In the genomic region with DNA sequence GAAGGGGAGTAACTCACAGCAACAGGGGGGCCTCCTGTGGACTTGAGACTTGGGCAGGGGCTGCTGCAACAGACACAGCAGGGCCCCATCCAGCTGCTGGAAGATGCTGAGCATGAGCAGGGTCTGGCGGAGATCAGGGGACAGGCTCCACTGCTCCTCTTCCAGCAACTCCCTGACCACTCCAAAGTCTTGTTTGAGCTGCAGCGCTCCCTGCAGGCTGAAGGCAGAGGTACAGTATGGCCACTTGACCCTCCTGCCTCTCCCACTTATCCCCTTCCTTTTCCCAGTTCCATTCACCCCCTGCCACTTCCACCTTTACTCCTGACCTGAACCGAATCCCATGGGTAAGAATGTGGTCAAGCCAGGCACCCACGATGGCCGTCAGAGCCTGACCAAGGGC, we compare ENCODE assay signal across 13 cellular contexts. TPM values are rescaled to one million over a fixed set of nuclear protein-coding genes. Genes with fewer than 3 reads are reported as not detected.
DNase-seq lines count a peak whose midpoint lies in the region; ATAC-seq, FAIRE-seq and TF ChIP-seq lines count a peak whose summit lies in the region.
"Had no signal": no experiment of that assay in that cellular context is flagged by ENCODE, and none has a peak within 500 bp of the region (broad histone marks: within the 10 kb centered on the region; RNA-seq: fewer than 3 reads in every experiment).

No MANE protein-coding gene starts in this region.

- no peak overlapping the region for H3K4me3 Mint-ChIP-seq in activated T-cell treated with anti-CD3 and anti-CD28 coated beads, Interleukin-2, amount 50 U/mL, for 4 hours

- peaks cover 10% of the 10 kb centered on the region for H3K79me2 ChIP-seq in GM12878 (ENCODE audit: control insufficient read depth, insufficient read depth, low read length)

- H3K27me3 Mint-ChIP-seq in activated T-cell treated with anti-CD3 and anti-CD28 coated beads, Interleukin-2, amount 50 U/mL, for 4 hours (ENCODE audit: low read depth), result no peaks in the 10 kb centered on the region

- H3K36me3 ChIP-seq in GM12878 (ENCODE audit: control insufficient read depth in 2 of 2, insufficient read depth in 2 of 2, low read length in 1 of 2), result peaks cover 0 to 3% of the 10 kb centered on the region in 2 experiments; a peak in 2 of 4 replicates

- TF ChIP-seq CTCF in GM13977 (IDR thresholded peaks at IDR 0.05; ENCODE audit: extremely low read depth, insufficient read depth, missing control alignments) (peak; percentile 46), GM12878 (IDR thresholded peaks at IDR 0.05 in 2 of 3, conservative IDR thresholded peaks at IDR 0.05 in 1 of 3; ENCODE audit: control insufficient read depth in 2 of 3, extremely low read depth in 1 of 3, insufficient read depth in 1 of 3, low read depth in 3 of 3, low read length in 3 of 3) (peak; percentile 33 to 40 (median 35); a peak in 2 of 6 replicates)

- 0 out of 2 replicates have a peak, but pooled peaks cover 6% of the 10 kb centered on the region for H3K4me1 ChIP-seq in GM12878 (ENCODE audit: control insufficient read depth, insufficient read depth, low read length)

- peaks cover 21% of the 10 kb centered on the region for H3K4me1 Mint-ChIP-seq in activated T-cell treated with anti-CD3 and anti-CD28 coated beads, Interleukin-2, amount 50 U/mL, for 4 hours (ENCODE audit: low read depth)

- 93% methylated on average over 5 of the region's 5 CpGs for WGBS in GM12878 (ENCODE audit: insufficient coverage, insufficient replicate concordance, low lambda C conversion rate, missing lambda C conversion rate)

- no peaks in the 10 kb centered on the region for H3K27me3 ChIP-seq in GM12878 (replicated peaks in 1 of 2; ENCODE audit: control insufficient read depth in 2 of 2, insufficient read depth in 2 of 2, low read length in 1 of 2)

- DNase-seq in COLO668 (lab: John Stamatoyannopoulos, UW; ENCODE audit: unreplicated experiment) (peak; percentile 15), GM13977 (ENCODE audit: low spot score) (no peak), GM12878 (ENCODE audit: low read depth, low spot score) (no peak), lung microvascular endothelial cell (ENCODE audit: low read depth in 2 of 2) (peak; percentile 25 to 27), pons (ENCODE audit: low spot score) (no peak)
- DNase-seq in activated T-cell treated with anti-CD3 and anti-CD28 coated beads, Interleukin-2, amount 50 U/mL, for 4 hours, result no peak
- DNase-seq: activated CD4-positive, CD25-positive, alpha-beta regulatory T cell treated with anti-CD3 and anti-CD28 coated beads, Interleukin-2, amount 50 U/mL, for 72 hours; activated gamma-delta T cell; DMS79; NCI-H1092 treated with DMSO at 0.1 percent for 48 hours; small intestine had no signal

- no peak for FAIRE-seq in GM12878 (lab: Jason Lieb, UNC)
- FAIRE-seq: small intestine had no signal

- no peak overlapping the region for H3K4me3 ChIP-seq in GM12878

- no peaks in the 10 kb centered on the region for H3K9me3 Mint-ChIP-seq in activated T-cell treated with anti-CD3 and anti-CD28 coated beads, Interleukin-2, amount 50 U/mL, for 4 hours

- no peak overlapping the region for H3K27ac ChIP-seq in GM12878 (ENCODE audit: control insufficient read depth, insufficient read depth)

- CTCF ChIA-PET in GM12878 (lab: Yijun Ruan, JAX), result interaction anchor here (0.9 to 2.6 kb wide), 11 partner anchors 8 to 226 kb away, joined by 3 to 10 read pairs (median 3); a partner anchor contains a TSS

- TF ChIP-seq RAD21 in GM12878 (IDR thresholded peaks at IDR 0.05; ENCODE audit: insufficient read depth, low read depth, low read length), result no peak

- RAD21 ChIA-PET in GM12878 (lab: Charles Lee; ENCODE audit: unreplicated experiment), result interaction anchor here (1.0 to 1.5 kb wide), 3 partner anchors 16 to 225 kb away, joined by 3 to 4 read pairs (median 4); a partner anchor contains a TSS

- no peak for ATAC-seq in GM12878
- no peak for ATAC-seq in HG03045 (IDR thresholded peaks at IDR 0.05; ENCODE audit: unreplicated experiment)
- ATAC-seq in activated T-cell treated with anti-CD3 and anti-CD28 coated beads, Interleukin-2, amount 50 U/mL, for 4 hours, result no peak
- no peak for ATAC-seq in GM21528 (IDR thresholded peaks at IDR 0.05; ENCODE audit: low FRiP score, unreplicated experiment)

- H4K20me1 ChIP-seq in GM12878 (ENCODE audit: control insufficient read depth, insufficient read depth), result no peaks in the 10 kb centered on the region

- in situ Hi-C loops in GM13977 (cut with MboI; ENCODE audit: low pct_unique_long_range_greater_than_20kb, low sequenced_read_pairs, unreplicated experiment) (loop anchor here (25.0 kb wide), 1 partner anchor 112 kb away; no protein-coding TSS in a partner anchor), GM12878 (cut with MboI) (no loop called here)

- no peak for TF ChIP-seq EP300 in GM12878 (IDR thresholded peaks at IDR 0.05; ENCODE audit: borderline replicate concordance in 1 of 2, control insufficient read depth in 1 of 2, low read depth in 2 of 2, low read length in 2 of 2)

- SMC1A ChIA-PET in GM12878 (lab: Charles Lee; ENCODE audit: uncharacterized antibody, unreplicated experiment), result interaction anchor here (0.6 to 1.4 kb wide), 4 partner anchors 8 to 152 kb away, joined by 3 to 4 read pairs (median 3); no protein-coding TSS in a partner anchor

- TF ChIP-seq POLR2A in GM12878 (IDR thresholded peaks at IDR 0.05; ENCODE audit: low read depth, low read length), result no peak

- H3K9me3 ChIP-seq in GM12878 (replicated peaks; ENCODE audit: control insufficient read depth, insufficient read depth, low read length), result no peaks in the 10 kb centered on the region

- H3K4me2 ChIP-seq in GM12878 (ENCODE audit: control insufficient read depth, insufficient read depth), result no peak overlapping the region

- no peak overlapping the region for H3K9ac ChIP-seq in GM12878 (ENCODE audit: control insufficient read depth, insufficient read depth, low read length)

- BruUV-seq in GM12878 (replicated peaks; lab: Mats Ljungman, UMichigan), result no TSS peak

- H2AFZ ChIP-seq in GM12878 (ENCODE audit: control insufficient read depth, low read depth, low read length), result no peak overlapping the region

- intact Hi-C loops in GM12878 (cut with micrococcal nuclease; ENCODE audit: unreplicated experiment), result no loop called here

- POLR2A ChIA-PET in GM12878 (lab: Charles Lee), result interaction anchor here (0.7 to 1.6 kb wide), 3 partner anchors 9 to 111 kb away, joined by 3 to 5 read pairs (median 4); a partner anchor contains a TSS

- peaks cover 23% of the 10 kb centered on the region for H3K36me3 Mint-ChIP-seq in activated T-cell treated with anti-CD3 and anti-CD28 coated beads, Interleukin-2, amount 50 U/mL, for 4 hours (ENCODE audit: insufficient read depth)

RNA-seq across cellular contexts. Expression of a gene that starts 2.4 kb away (rescaled TPM):
- total RNA-seq in GM12878 (2013; cell fraction: nucleolus; rRNA removed), result 16.6 and 17.5 TPM in 2 replicates
- 70.6 and 73.5 TPM in 2 replicates for total RNA-seq in GM12878 (2014; rRNA removed)
- 40.6 and 46.7 TPM in 2 replicates for total RNA-seq in GM12878 (2014; rRNA removed; fragmentation: Illumina TruSeq; extraction: Trizol)
- 131 and 146 TPM in 2 replicates for total RNA-seq in GM12878 (2021)
- polyA plus RNA-seq in GM12878 (2011; ENCODE audit: low read depth), result 500 TPM
- 25.6 and 27.2 TPM in 2 replicates for polyA plus RNA-seq in GM12878 (2011; rRNA removed)
- 54.6 and 96.1 TPM in 2 replicates for polyA plus RNA-seq in GM12878 (2011; cell fraction: cytosol; rRNA removed)
- 33.6 and 35.6 TPM in 2 replicates for polyA plus RNA-seq in GM12878 (2011; cell fraction: nucleus; rRNA removed)
- 98.1 and 123 TPM in 2 replicates for polyA plus RNA-seq in GM12878 (2012)
- polyA plus RNA-seq in GM12878 (2014; fragmentation: Illumina TruSeq; extraction: Trizol), result 3.7 and 15.1 TPM in 2 replicates
- 10 to 100 TPM; 40.8 to 94.1 TPM for polyA plus RNA-seq in GM12878 (2014; fragmentation: Nextera tagmentation; extraction: Ambion mirVana)
- 88.3 and 116 TPM in 2 replicates for polyA plus RNA-seq in GM12878 (2014; rRNA removed)
- 100 to 1,000 TPM; 166 to 167 TPM for polyA plus RNA-seq in GM12878 (2016; fragmentation: Nextera tagmentation; extraction: Ambion mirVana)
- 14.0 and 18.4 TPM in 2 replicates for polyA minus RNA-seq in GM12878 (2011; rRNA and poly(A)+ RNA removed)
- 11.6 and 14.1 TPM in 2 replicates for polyA minus RNA-seq in GM12878 (2011; cell fraction: cytosol; rRNA and poly(A)+ RNA removed)
- polyA minus RNA-seq in GM12878 (2011; cell fraction: nucleus; rRNA and poly(A)+ RNA removed), result 13.1 and 27.3 TPM in 2 replicates
- 28.5 and 39.9 TPM in 2 replicates for total RNA-seq in lung microvascular endothelial cell
- 100 to 1,000 TPM; 105 to 106 (median 106) TPM for total RNA-seq in activated T-cell treated with anti-CD3 and anti-CD28 coated beads, Interleukin-2, amount 50 U/mL, for 4 hours

RNA-seq across cellular contexts. Expression of a gene that starts 7.9 kb away (rescaled TPM):
- 77.0 and 88.9 TPM in 2 replicates for total RNA-seq in GM12878 (2013; cell fraction: nucleolus; rRNA removed)
- total RNA-seq in GM12878 (2014; rRNA removed) (16.3 and 16.9 TPM in 2 replicates), GM12878 (2014; rRNA removed; fragmentation: Illumina TruSeq; extraction: Trizol) (10.6 and 10.9 TPM in 2 replicates), GM12878 (2021) (7.6 and 15.7 TPM in 2 replicates), lung microvascular endothelial cell (7.8 and 16.9 TPM in 2 replicates)
- 2.5 TPM for polyA plus RNA-seq in GM12878 (2011; ENCODE audit: low read depth)
- polyA plus RNA-seq in GM12878 (2011; rRNA removed) (2.2 and 5.0 TPM in 2 replicates), GM12878 (2014; fragmentation: Illumina TruSeq; extraction: Trizol) (5.2 and 7.1 TPM in 2 replicates), GM12878 (2014; fragmentation: Nextera tagmentation; extraction: Ambion mirVana) (1 to 10 TPM in 1 of 2 experiments, under 1 TPM in 1; 0.93 to 1.5 TPM), GM12878 (2014; rRNA removed) (12.5 and 14.8 TPM in 2 replicates), GM12878 (2016; fragmentation: Nextera tagmentation; extraction: Ambion mirVana) (1 to 10 TPM; 8.2 to 9.9 TPM)
- 4.2 and 6.1 TPM in 2 replicates for polyA plus RNA-seq in GM12878 (2011; cell fraction: cytosol; rRNA removed)
- polyA plus RNA-seq in GM12878 (2011; cell fraction: nucleus; rRNA removed), result 16.3 and 24.7 TPM in 2 replicates
- polyA plus RNA-seq in GM12878 (2012), result 4.5 TPM in 2 replicates
- polyA minus RNA-seq in GM12878 (2011; rRNA and poly(A)+ RNA removed), result 19.2 and 38.1 TPM in 2 replicates
- 4.5 and 5.1 TPM in 2 replicates for polyA minus RNA-seq in GM12878 (2011; cell fraction: cytosol; rRNA and poly(A)+ RNA removed)
- 33.6 and 56.7 TPM in 2 replicates for polyA minus RNA-seq in GM12878 (2011; cell fraction: nucleus; rRNA and poly(A)+ RNA removed)
- total RNA-seq in activated T-cell treated with anti-CD3 and anti-CD28 coated beads, Interleukin-2, amount 50 U/mL, for 4 hours, result 10 to 100 TPM; 13.7 to 17.3 (median 13.9) TPM

RNA-seq across cellular contexts. Expression of a gene that starts 8.0 kb away (rescaled TPM):
- 49.7 and 59.4 TPM in 2 replicates for total RNA-seq in GM12878 (2013; cell fraction: nucleolus; rRNA removed)
- total RNA-seq in GM12878 (2014; rRNA removed) (19.2 and 19.6 TPM in 2 replicates), GM12878 (2014; rRNA removed; fragmentation: Illumina TruSeq; extraction: Trizol) (13.5 and 14.3 TPM in 2 replicates), GM12878 (2021) (27.3 and 30.5 TPM in 2 replicates), lung microvascular endothelial cell (5.0 and 5.4 TPM in 2 replicates)
- polyA plus RNA-seq in GM12878 (2011; ENCODE audit: low read depth), result 10.8 TPM
- polyA plus RNA-seq in GM12878 (2011; rRNA removed) (19.6 and 27.8 TPM in 2 replicates), GM12878 (2014; fragmentation: Illumina TruSeq; extraction: Trizol) (21.5 and 26.1 TPM in 2 replicates), GM12878 (2014; fragmentation: Nextera tagmentation; extraction: Ambion mirVana) (1 to 10 TPM; 6.5 to 7.2 TPM), GM12878 (2014; rRNA removed) (32.7 and 34.9 TPM in 2 replicates), GM12878 (2016; fragmentation: Nextera tagmentation; extraction: Ambion mirVana) (10 to 100 TPM; 25.7 to 27.7 TPM)
- 33.2 and 37.2 TPM in 2 replicates for polyA plus RNA-seq in GM12878 (2011; cell fraction: cytosol; rRNA removed)
- polyA plus RNA-seq in GM12878 (2011; cell fraction: nucleus; rRNA removed), result 134 and 151 TPM in 2 replicates
- 19.7 and 22.2 TPM in 2 replicates for polyA plus RNA-seq in GM12878 (2012)
- polyA minus RNA-seq in GM12878 (2011; rRNA and poly(A)+ RNA removed), result 19.7 and 27.5 TPM in 2 replicates
- 6.1 and 8.0 TPM in 2 replicates for polyA minus RNA-seq in GM12878 (2011; cell fraction: cytosol; rRNA and poly(A)+ RNA removed)
- polyA minus RNA-seq in GM12878 (2011; cell fraction: nucleus; rRNA and poly(A)+ RNA removed), result 25.3 and 35.9 TPM in 2 replicates
- 10 to 100 TPM; 22.4 to 23.8 (median 23.4) TPM for total RNA-seq in activated T-cell treated with anti-CD3 and anti-CD28 coated beads, Interleukin-2, amount 50 U/mL, for 4 hours

RNA-seq across cellular contexts. Expression of a gene that starts 9.7 kb away (rescaled TPM):
- 53.1 and 64.7 TPM in 2 replicates for total RNA-seq in GM12878 (2013; cell fraction: nucleolus; rRNA removed)
- total RNA-seq in GM12878 (2014; rRNA removed) (48.9 and 52.2 TPM in 2 replicates), GM12878 (2014; rRNA removed; fragmentation: Illumina TruSeq; extraction: Trizol) (24.8 and 25.3 TPM in 2 replicates), GM12878 (2021) (54.5 and 60.4 TPM in 2 replicates), lung microvascular endothelial cell (36.4 and 57.5 TPM in 2 replicates)
- 31.0 TPM for polyA plus RNA-seq in GM12878 (2011; ENCODE audit: low read depth)
- polyA plus RNA-seq in GM12878 (2011; rRNA removed) (20.4 and 36.2 TPM in 2 replicates), GM12878 (2014; fragmentation: Illumina TruSeq; extraction: Trizol) (29.8 and 34.1 TPM in 2 replicates), GM12878 (2014; fragmentation: Nextera tagmentation; extraction: Ambion mirVana) (1 to 10 TPM; 3.7 to 3.9 TPM), GM12878 (2014; rRNA removed) (49.0 and 52.7 TPM in 2 replicates), GM12878 (2016; fragmentation: Nextera tagmentation; extraction: Ambion mirVana) (10 to 100 TPM; 21.5 to 30.7 TPM)
- polyA plus RNA-seq in GM12878 (2011; cell fraction: cytosol; rRNA removed), result 37.9 and 51.3 TPM in 2 replicates
- polyA plus RNA-seq in GM12878 (2011; cell fraction: nucleus; rRNA removed), result 199 and 213 TPM in 2 replicates
- polyA plus RNA-seq in GM12878 (2012), result 44.4 and 46.5 TPM in 2 replicates
- 26.4 and 36.2 TPM in 2 replicates for polyA minus RNA-seq in GM12878 (2011; rRNA and poly(A)+ RNA removed)
- polyA minus RNA-seq in GM12878 (2011; cell fraction: cytosol; rRNA and poly(A)+ RNA removed), result 13.1 and 13.2 TPM in 2 replicates
- 14.1 and 26.2 TPM in 2 replicates for polyA minus RNA-seq in GM12878 (2011; cell fraction: nucleus; rRNA and poly(A)+ RNA removed)
- total RNA-seq in activated T-cell treated with anti-CD3 and anti-CD28 coated beads, Interleukin-2, amount 50 U/mL, for 4 hours, result 100 to 1,000 TPM in 2 of 3 donors, 10 to 100 TPM in 1; 98.7 to 107 (median 103) TPM

RNA-seq across cellular contexts. Expression of a gene that starts 16.7 kb away (rescaled TPM):
- 43.3 and 49.4 TPM in 2 replicates for total RNA-seq in GM12878 (2013; cell fraction: nucleolus; rRNA removed)
- total RNA-seq in GM12878 (2014; rRNA removed), result 46.3 and 53.3 TPM in 2 replicates
- 23.6 and 25.5 TPM in 2 replicates for total RNA-seq in GM12878 (2014; rRNA removed; fragmentation: Illumina TruSeq; extraction: Trizol)
- 42.5 and 46.6 TPM in 2 replicates for total RNA-seq in GM12878 (2021)
- 29.8 TPM for polyA plus RNA-seq in GM12878 (2011; ENCODE audit: low read depth)
- 27.2 and 43.0 TPM in 2 replicates for polyA plus RNA-seq in GM12878 (2011; rRNA removed)
- polyA plus RNA-seq in GM12878 (2011; cell fraction: cytosol; rRNA removed), result 77.7 and 89.4 TPM in 2 replicates
- polyA plus RNA-seq in GM12878 (2011; cell fraction: nucleus; rRNA removed), result 332 and 388 TPM in 2 replicates
- polyA plus RNA-seq in GM12878 (2012), result 65.8 and 66.5 TPM in 2 replicates
- polyA plus RNA-seq in GM12878 (2014; fragmentation: Illumina TruSeq; extraction: Trizol), result 20.4 and 47.7 TPM in 2 replicates
- polyA plus RNA-seq in GM12878 (2014; fragmentation: Nextera tagmentation; extraction: Ambion mirVana), result 10 to 100 TPM in 1 of 2 experiments, 1 to 10 TPM in 1; 4.2 to 11.5 TPM
- polyA plus RNA-seq in GM12878 (2014; rRNA removed), result 76.8 and 78.0 TPM in 2 replicates
- polyA plus RNA-seq in GM12878 (2016; fragmentation: Nextera tagmentation; extraction: Ambion mirVana), result 10 to 100 TPM; 38.5 to 44.6 TPM
- 19.5 and 28.5 TPM in 2 replicates for polyA minus RNA-seq in GM12878 (2011; rRNA and poly(A)+ RNA removed)
- 5.3 and 7.4 TPM in 2 replicates for polyA minus RNA-seq in GM12878 (2011; cell fraction: cytosol; rRNA and poly(A)+ RNA removed)
- polyA minus RNA-seq in GM12878 (2011; cell fraction: nucleus; rRNA and poly(A)+ RNA removed), result 33.2 and 55.6 TPM in 2 replicates
- total RNA-seq in lung microvascular endothelial cell, result 40.3 and 47.6 TPM in 2 replicates
- total RNA-seq in activated T-cell treated with anti-CD3 and anti-CD28 coated beads, Interleukin-2, amount 50 U/mL, for 4 hours, result 10 to 100 TPM; 19.3 to 21.5 (median 19.4) TPM

Comparison
In these comparisons a context has a peak if more than half of its experiments do, and no peak if none do; other contexts are left out.
1. DNase-seq: peak in COLO668 (single experiment) and lung microvascular endothelial cell (2 of 2); none in GM13977 (single experiment), GM12878 (single experiment), pons (single experiment) and activated T-cell treated with anti-CD3 and anti-CD28 coated beads, Interleukin-2, amount 50 U/mL, for 4 hours (single experiment).